In the genomic region with DNA sequence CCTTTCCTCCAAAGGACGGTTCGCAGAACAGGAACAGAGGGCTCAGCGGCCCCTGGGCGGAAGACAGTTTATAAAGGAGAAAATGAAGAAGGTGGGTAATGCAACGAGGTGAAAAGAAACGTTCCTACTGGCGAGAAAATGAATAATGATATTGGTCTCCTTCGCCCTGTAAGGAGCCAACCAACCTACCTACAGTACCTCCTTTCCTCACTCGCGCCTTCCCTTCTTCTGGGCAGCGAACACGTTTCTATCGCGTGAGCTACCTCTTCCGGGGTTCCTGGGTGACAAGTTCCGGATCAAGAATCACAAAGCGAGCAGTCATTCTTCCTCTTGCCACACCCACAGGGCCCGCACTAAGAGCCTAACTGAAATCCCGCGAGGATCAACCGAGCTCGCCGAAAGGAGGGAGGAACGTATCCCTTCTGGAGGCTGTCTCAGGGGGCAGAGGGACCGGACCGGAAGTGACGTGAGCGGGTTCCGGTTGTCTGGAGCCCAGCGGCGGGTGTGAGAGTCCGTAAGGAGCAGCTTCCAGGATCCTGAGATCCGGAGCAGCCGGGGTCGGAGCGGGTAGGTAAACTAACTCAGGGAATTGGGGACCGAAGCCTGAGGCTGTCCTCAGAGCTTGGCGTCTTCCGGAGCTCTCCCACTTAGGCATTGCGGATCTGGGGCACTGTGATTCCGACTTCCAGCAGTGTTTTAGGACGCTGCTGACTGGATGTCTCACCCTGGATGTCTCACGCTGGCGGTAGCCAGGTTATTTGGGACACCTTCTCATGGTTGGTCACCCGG, we compare ENCODE assay signal across 8 cellular contexts. TPM values are rescaled to one million over a fixed set of nuclear protein-coding genes. Genes with fewer than 3 reads are reported as not detected.
DNase-seq lines count a peak whose midpoint lies in the region; ATAC-seq lines count a peak whose summit lies in the region.

TSS of gene PTRH2 (minus strand) at position 249 of the 789 bp plus-strand sequence. CDS start 9,452 bp downstream, outside the sequence.
TSS of gene VMP1 (plus strand) at position 473 of the 789 bp plus-strand sequence. CDS start 23,793 bp downstream, outside the sequence.

- no peaks in the 10 kb centered on the region for H3K9me3 Mint-ChIP-seq in effector memory CD8-positive, alpha-beta T cell
- no peaks in the 10 kb centered on the region for H3K9me3 Mint-ChIP-seq in memory B cell

- H3K4me1 Mint-ChIP-seq in effector memory CD8-positive, alpha-beta T cell (ENCODE audit: low read depth in 2 of 2): peaks cover 46 to 50% of the 10 kb centered on the region in 2 donors
- H3K4me1 Mint-ChIP-seq in memory B cell: peaks cover 28% of the 10 kb centered on the region

- DNase-seq in COLO668 (lab: John Stamatoyannopoulos, UW; ENCODE audit: unreplicated experiment) (peak; percentile 95), HT1080 (ENCODE audit: low read depth) (peak; percentile 97), NOMO-1 treated with DMSO at 0.1 percent for 48 hours (lab: John Stamatoyannopoulos, UW; ENCODE audit: unreplicated experiment) (peak; percentile 99), memory B cell (ENCODE audit: low spot score in 2 of 2) (peak; percentile 80 to 84)
- DNase-seq in activated CD8-positive, alpha-beta memory T cell treated with anti-CD3 and anti-CD28 coated beads for 4 hours (ENCODE audit: low read depth in 2 of 2): peak; percentile 75 to 85
- DNase-seq in effector memory CD8-positive, alpha-beta T cell: peak; percentile 84 to 86 (median 84)
- DNase-seq in stimulated activated CD8-positive, alpha-beta memory T cell treated with anti-CD3 and anti-CD28 coated beads, Interleukin-12 subunit alpha, Interleukin-12 subunit beta, amount 100 ng/mL, for 24 hours (ENCODE audit: extremely low read depth): peak; percentile 86

- H3K27me3 Mint-ChIP-seq in effector memory CD8-positive, alpha-beta T cell: no peaks in the 10 kb centered on the region
- no peaks in the 10 kb centered on the region for H3K27me3 Mint-ChIP-seq in memory B cell

- peak; percentile 95 for ATAC-seq in GM21360 (IDR thresholded peaks at IDR 0.05; ENCODE audit: unreplicated experiment)
- ATAC-seq in effector memory CD8-positive, alpha-beta T cell (replicated peaks): peak; percentile 92
- peak; percentile 89 for ATAC-seq in memory B cell (ENCODE audit: low read depth)

- peaks cover 28% of the 10 kb centered on the region for H3K36me3 Mint-ChIP-seq in effector memory CD8-positive, alpha-beta T cell (ENCODE audit: insufficient read depth)
- H3K36me3 Mint-ChIP-seq in memory B cell: peaks cover 3% of the 10 kb centered on the region

- peak within 1 kb of the TSS; percentile 98 to 100 for H3K27ac Mint-ChIP-seq in effector memory CD8-positive, alpha-beta T cell
- peak within 1 kb of the TSS; percentile 95 for H3K27ac Mint-ChIP-seq in memory B cell

- H3K4me3 Mint-ChIP-seq in effector memory CD8-positive, alpha-beta T cell: peak within 1 kb of the TSS; percentile 94 to 98
- H3K4me3 Mint-ChIP-seq in memory B cell: peak within 1 kb of the TSS; percentile 96

RNA-seq across cellular contexts. Expression of gene PTRH2, which starts in this region (rescaled TPM):
- total RNA-seq in HT1080 (2014; rRNA removed; shearing (Covaris generic)): 31.1 and 41.2 TPM in 2 replicates
- 38.1 and 40.9 TPM in 2 replicates for polyA plus RNA-seq in HT1080 (2015; cell fraction: cytosol; rRNA removed)
- polyA plus RNA-seq in HT1080 (2015; cell fraction: nucleus; rRNA removed): 30.2 and 32.9 TPM in 2 replicates

RNA-seq across cellular contexts. Expression of gene VMP1, which starts in this region (rescaled TPM):
- total RNA-seq in HT1080 (2014; rRNA removed; shearing (Covaris generic)): 67.1 and 69.3 TPM in 2 replicates
- 55.8 and 59.5 TPM in 2 replicates for polyA plus RNA-seq in HT1080 (2015; cell fraction: cytosol; rRNA removed)
- 377 and 429 TPM in 2 replicates for polyA plus RNA-seq in HT1080 (2015; cell fraction: nucleus; rRNA removed)

Comparison
In these comparisons a context has a peak if more than half of its experiments do, and no peak if none do; other contexts are left out.
1. Peak in every context shown above with its lines: DNase-seq and ATAC-seq.